In genomic region chr14:94165744-94166143, GRCh38 we compare ENCODE assay signal across 24 cellular contexts. TPM values are rescaled to one million over a fixed set of nuclear protein-coding genes. Genes with fewer than 3 reads are reported as not detected.
"Had no signal": no experiment of that assay in that cellular context is flagged by ENCODE, and none has a peak within 500 bp of the region (broad histone marks: within the 10 kb centered on the region; RNA-seq: fewer than 3 reads in every experiment).

No MANE protein-coding gene starts in this region.

- H3K27ac Mint-ChIP-seq: activated naive CD8-positive, alpha-beta T cell; immature natural killer cell; progenitor cell of endocrine pancreas; T-helper 1 cell treated with Interleukin-12 subunit alpha and Interleukin-12 subunit beta and Interleukin-4 antibody, amounts not matched to agents 30 μg/mL and 1 μg/mL, for 36 hours had no signal

- ATAC-seq: left lobe of liver; naive thymus-derived CD4-positive, alpha-beta T cell had no signal

- H3K27ac ChIP-seq: adrenal gland, ascending aorta, brain microvascular endothelial cell, lower lobe of right lung, neural progenitor cell, thoracic aorta, vagina had no signal

- DNase-seq: activated CD4-positive, CD25-positive, alpha-beta regulatory T cell; activated effector memory CD4-positive, alpha-beta T cell treated with anti-CD3 and anti-CD28 coated beads, Interleukin-2, amount 50 U/mL, for 16 hours; activated T-cell treated with anti-CD3 and anti-CD28 coated beads, Interleukin-2, amount 50 U/mL, for 48 hours; adrenal gland; brain microvascular endothelial cell; dermis blood vessel endothelial cell; effector CD8-positive, alpha-beta T cell; foreskin melanocyte; immature natural killer cell; lower lobe of right lung; naive thymus-derived CD4-positive, alpha-beta T cell; stimulated activated CD4-positive, alpha-beta T cell treated with anti-CD3 and anti-CD28 coated beads, Interleukin-2, amount 100 ng/mL, for 48 hours; stimulated activated CD8-positive, alpha-beta memory T cell treated with anti-CD3 and anti-CD28 coated beads, Interleukin-4, amount 100 ng/mL, for 48 hours; stimulated activated naive CD4-positive, alpha-beta T cell; T1000 had no signal

- H3K9ac ChIP-seq: neural progenitor cell had no signal

- H3K27me3 Mint-ChIP-seq: activated naive CD8-positive, alpha-beta T cell had no signal

- H3K27me3 ChIP-seq: adrenal gland, ascending aorta, neural progenitor cell, vagina had no signal

- H3K9me3 ChIP-seq: adrenal gland, ascending aorta, lower lobe of right lung, thoracic aorta, vagina had no signal

- H3K4me3 ChIP-seq: adrenal gland, ascending aorta, lower lobe of right lung, neural progenitor cell, thoracic aorta, vagina had no signal

- H3K36me3 Mint-ChIP-seq: activated naive CD8-positive, alpha-beta T cell; immature natural killer cell; naive thymus-derived CD4-positive, alpha-beta T cell; neural progenitor cell; type B pancreatic cell had no signal

- H3K4me1 Mint-ChIP-seq: immature natural killer cell had no signal

- H3K4me1 ChIP-seq: ascending aorta, vagina had no signal

- H3K4me3 Mint-ChIP-seq: activated naive CD8-positive, alpha-beta T cell; immature natural killer cell; naive thymus-derived CD4-positive, alpha-beta T cell; T-helper 1 cell treated with Interleukin-12 subunit alpha and Interleukin-12 subunit beta and Interleukin-4 antibody, amounts not matched to agents 30 μg/mL and 1 μg/mL, for 36 hours had no signal

- H3K9me3 Mint-ChIP-seq: immature natural killer cell; naive thymus-derived CD4-positive, alpha-beta T cell; neural progenitor cell; T-helper 1 cell treated with Interleukin-12 subunit alpha and Interleukin-12 subunit beta and Interleukin-4 antibody, amounts not matched to agents 30 μg/mL and 1 μg/mL, for 36 hours; type B pancreatic cell had no signal

- H3K36me3 ChIP-seq: adrenal gland, ascending aorta, brain microvascular endothelial cell, lower lobe of right lung, neural progenitor cell, thoracic aorta, vagina had no signal

RNA-seq across cellular contexts. Expression of gene PPP4R4, which starts 8.4 kb away (rescaled TPM):
- total RNA-seq: ascending aorta, dermis blood vessel endothelial cell had no signal
- polyA plus RNA-seq: immature natural killer cell had no signal
